In genomic region chr2:240643811-240644150, GRCh38 we compare ENCODE assay signal across 25 cellular contexts. TPM values are rescaled to one million over a fixed set of nuclear protein-coding genes. Genes with fewer than 3 reads are reported as not detected.
DNase-seq lines count a peak whose midpoint lies in the region; ATAC-seq and TF ChIP-seq lines count a peak whose summit lies in the region.
"Had no signal": no experiment of that assay in that cellular context is flagged by ENCODE, and none has a peak within 500 bp of the region (broad histone marks: within the 10 kb centered on the region; RNA-seq: fewer than 3 reads in every experiment).

No MANE protein-coding gene starts in this region.

- BruUV-seq in PC-9 (replicated peaks; lab: Mats Ljungman, UMichigan): no TSS peak

- no peaks in the 10 kb centered on the region for H3K9me2 ChIP-seq in PC-9 (ENCODE audit: insufficient read depth)

- peak; percentile 58 for DNase-seq in activated effector memory CD4-positive, alpha-beta T cell treated with anti-CD3 and anti-CD28 coated beads, Interleukin-2, amount 50 U/mL, for 16 hours
- DNase-seq in activated effector memory CD4-positive, alpha-beta T cell treated with Interleukin-2 at 50 U/mL for 16 hours: no peak
- DNase-seq in AG08396 (ENCODE audit: low spot score): peak; percentile 7
- DNase-seq in ecto neural progenitor cell (ENCODE audit: low spot score): peak; percentile 43
- DNase-seq in osteocyte (ENCODE audit: extremely low spot score, unreplicated experiment): peak; percentile 76
- no peak for DNase-seq in PC-9
- no peak for DNase-seq in NCI-H82 treated with DMSO at 0.1 percent for 48 hours (lab: John Stamatoyannopoulos, UW; ENCODE audit: unreplicated experiment)
- DNase-seq: C1 segment of cervical spinal cord; CD4-positive, alpha-beta memory T cell; COR-L47; MM.1S; NCI-H2029 treated with DMSO at 0.1 percent for 48 hours; NCI-H2227 treated with DMSO at 0.1 percent for 48 hours; SHP77 had no signal

- H3K4me3 ChIP-seq in PC-9: no peak overlapping the region
- H3K4me3 ChIP-seq: GM12878 had no signal

- no peak for ATAC-seq in HG02884 (IDR thresholded peaks at IDR 0.05; ENCODE audit: unreplicated experiment)
- ATAC-seq: GM12878, HCT116, Panc1 had no signal

- H3K79me2 ChIP-seq in PC-9 (ENCODE audit: low read depth): no peaks in the 10 kb centered on the region

- no peaks in the 10 kb centered on the region for H3K36me3 ChIP-seq in PC-9 (ENCODE audit: low read depth)

- H3K4me1 ChIP-seq in PC-9 (replicated peaks; ENCODE audit: insufficient read depth): no peaks in the 10 kb centered on the region

- CTCF ChIA-PET in PC-9 (lab: Charles Lee): no interaction called here

- no peaks in the 10 kb centered on the region for H3K36me3 Mint-ChIP-seq in osteocyte (ENCODE audit: unreplicated experiment)
- H3K36me3 Mint-ChIP-seq: CD4-positive, alpha-beta memory T cell; IgD-negative memory B cell had no signal

- H4K20me1 ChIP-seq in PC-9 (ENCODE audit: insufficient read depth): peaks cover 4% of the 10 kb centered on the region; the same call in 1 of the 2 replicates

- no peak overlapping the region for H3K27ac Mint-ChIP-seq in osteocyte (ENCODE audit: unreplicated experiment)
- H3K27ac Mint-ChIP-seq: IgD-negative memory B cell had no signal

- no peak overlapping the region for H3K4me3 Mint-ChIP-seq in osteocyte (ENCODE audit: unreplicated experiment)
- H3K4me3 Mint-ChIP-seq: CD4-positive, alpha-beta memory T cell; IgD-negative memory B cell had no signal

- H3F3A ChIP-seq in PC-9 (ENCODE audit: insufficient read depth, low read depth): no peaks in the 10 kb centered on the region

- no peaks in the 10 kb centered on the region for H3K9me3 ChIP-seq in PC-9 (ENCODE audit: insufficient read depth, low read depth)

- H3K9me3 Mint-ChIP-seq in osteocyte (ENCODE audit: unreplicated experiment): no peaks in the 10 kb centered on the region
- H3K9me3 Mint-ChIP-seq: CD4-positive, alpha-beta memory T cell; IgD-negative memory B cell had no signal

- H3K4me2 ChIP-seq in PC-9: no peak overlapping the region
- H3K4me2 ChIP-seq: KMS-11 had no signal

- no peak overlapping the region for H3K27ac ChIP-seq in PC-9
- H3K27ac ChIP-seq: HL-60, KMS-11, RWPE1 had no signal

- H3K27me3 ChIP-seq in PC-9 (ENCODE audit: insufficient read depth, low read depth): peaks cover 78% of the 10 kb centered on the region

- H2AFZ ChIP-seq in PC-9: no peak overlapping the region

- TF ChIP-seq CTCF in osteocyte (IDR thresholded peaks at IDR 0.05): no peak
- no peak for TF ChIP-seq CTCF in PC-9 (conservative IDR thresholded peaks at IDR 0.05)

- H3K27me3 Mint-ChIP-seq in osteocyte (ENCODE audit: unreplicated experiment): peaks cover 21% of the 10 kb centered on the region

- POLR2A ChIA-PET in PC-9 (lab: Charles Lee; ENCODE audit: unreplicated experiment): no interaction called here

- intact Hi-C loops in PC-9 (cut with micrococcal nuclease; ENCODE audit: unreplicated experiment): no loop called here

- H3K4me1 Mint-ChIP-seq in osteocyte (ENCODE audit: unreplicated experiment): no peaks in the 10 kb centered on the region

RNA-seq across cellular contexts. Expression of gene GPR35, which starts 18.5 kb away (rescaled TPM):
- 2.5 and 3.6 TPM in 2 replicates for total RNA-seq in osteocyte
- 1.1 and 2.5 TPM in 2 replicates for total RNA-seq in PC-9 (2021)
- total RNA-seq: SK-MEL-5 had no signal

RNA-seq across cellular contexts. Expression of gene AQP12B, which starts 38.9 kb away (rescaled TPM):
- not detected in 2 replicates for total RNA-seq in osteocyte
- total RNA-seq in PC-9 (2021): not detected in 2 replicates
- total RNA-seq: CD4-positive, alpha-beta memory T cell; GM12878; H4; NCI-H460; SK-MEL-5 had no signal

RNA-seq across cellular contexts. Expression of gene AQP12A, which starts 47.9 kb away (rescaled TPM):
- total RNA-seq in osteocyte: not detected in 2 replicates
- total RNA-seq in PC-9 (2021): not detected in 2 replicates
- total RNA-seq: CD4-positive, alpha-beta memory T cell; GM12878; H4; NCI-H460; SK-MEL-5 had no signal

RNA-seq across cellular contexts. Expression of gene CAPN10, which starts 57.2 kb away (rescaled TPM):
- total RNA-seq in osteocyte: 37.7 and 40.3 TPM in 2 replicates
- total RNA-seq in PC-9 (2021): 49.8 and 70.3 TPM in 2 replicates

Comparison
In these comparisons a context has a peak if more than half of its experiments do, and no peak if none do; other contexts are left out.
1. DNase-seq: peak in activated effector memory CD4-positive, alpha-beta T cell treated with anti-CD3 and anti-CD28 coated beads, Interleukin-2, amount 50 U/mL, for 16 hours (single experiment), AG08396 (single experiment), ecto neural progenitor cell (single experiment) and osteocyte (single experiment); none in activated effector memory CD4-positive, alpha-beta T cell treated with Interleukin-2 at 50 U/mL for 16 hours (single experiment), PC-9 (0 of 2) and NCI-H82 treated with DMSO at 0.1 percent for 48 hours (single experiment).